Comparison of ENCODE assay signal across 8 cellular contexts in genomic region chr3:13420817-13421755, GRCh38. TPM values are rescaled to one million over a fixed set of nuclear protein-coding genes. Genes with fewer than 3 reads are reported as not detected.
DNase-seq lines count a peak whose midpoint lies in the region; ATAC-seq and TF ChIP-seq lines count a peak whose summit lies in the region.

No MANE protein-coding gene starts in this region.

- H3K4me3 Mint-ChIP-seq in activated T-cell treated with anti-CD3 and anti-CD28 coated beads, Interleukin-2, amount 50 U/mL, for 24 hours: peak overlapping the region; percentile 87

- peak overlapping the region; percentile 69 for H3K4me3 ChIP-seq in iPS-18c (ENCODE audit: insufficient read depth, low read depth, low read length)

- peak overlapping the region; percentile 95 for H3K27ac Mint-ChIP-seq in activated T-cell treated with anti-CD3 and anti-CD28 coated beads, Interleukin-2, amount 50 U/mL, for 24 hours

- TF ChIP-seq CTCF in omental fat pad (IDR thresholded peaks at IDR 0.05): no peak

- ATAC-seq in GM21390 (IDR thresholded peaks at IDR 0.05; ENCODE audit: unreplicated experiment) (peak; percentile 32), omental fat pad (ENCODE audit: low FRiP score) (no peak)

- no peaks in the 10 kb centered on the region for H3K27me3 Mint-ChIP-seq in activated T-cell treated with anti-CD3 and anti-CD28 coated beads, Interleukin-2, amount 50 U/mL, for 24 hours

- DNase-seq in NCI-H774 (lab: John Stamatoyannopoulos, UW): peak; percentile 18
- DNase-seq in activated T-cell treated with anti-CD3 and anti-CD28 coated beads, Interleukin-2, amount 50 U/mL, for 24 hours: peak; percentile 78
- peak; percentile 49 to 68 (median 64) for DNase-seq in stimulated activated CD4-positive, alpha-beta T cell treated with anti-CD3 and anti-CD28 coated beads, TNF-alpha, amount 100 ng/mL, for 4 hours (ENCODE audit: low read depth in 3 of 3)
- no peak for DNase-seq in COR-L47 (lab: John Stamatoyannopoulos, UW)
- DNase-seq in omental fat pad (ENCODE audit: low spot score): no peak
- DNase-seq in SK-N-DZ (ENCODE audit: low spot score): no peak

- H3K9me3 ChIP-seq in iPS-18c (ENCODE audit: control insufficient read depth, insufficient read depth, low read length): peaks cover 2% of the 10 kb centered on the region

- H3K36me3 Mint-ChIP-seq in activated T-cell treated with anti-CD3 and anti-CD28 coated beads, Interleukin-2, amount 50 U/mL, for 24 hours (ENCODE audit: low read depth): peaks cover 38% of the 10 kb centered on the region

- H3K9me3 Mint-ChIP-seq in activated T-cell treated with anti-CD3 and anti-CD28 coated beads, Interleukin-2, amount 50 U/mL, for 24 hours: no peaks in the 10 kb centered on the region

- H3K4me1 Mint-ChIP-seq in activated T-cell treated with anti-CD3 and anti-CD28 coated beads, Interleukin-2, amount 50 U/mL, for 24 hours (ENCODE audit: low read depth): peaks cover 63% of the 10 kb centered on the region

RNA-seq across cellular contexts. Expression of gene NUP210, which starts 1.0 kb away (rescaled TPM):
- 1 to 10 TPM; 3.2 to 9.1 (median 4.1) TPM for total RNA-seq in omental fat pad
- 56.4 and 61.5 TPM in 2 replicates for polyA plus RNA-seq in SK-N-DZ (2014; cell fraction: cytosol; rRNA removed)
- 60.0 and 87.4 TPM in 2 replicates for polyA plus RNA-seq in SK-N-DZ (2014; cell fraction: nucleus; rRNA removed)

RNA-seq across cellular contexts. Expression of gene HDAC11, which starts 59.0 kb away (rescaled TPM):
- total RNA-seq in omental fat pad: 10 to 100 TPM in 1 of 4 donors, 1 to 10 TPM in 3; 5.9 to 22.2 (median 9.3) TPM
- 11.6 and 11.8 TPM in 2 replicates for polyA plus RNA-seq in SK-N-DZ (2014; cell fraction: cytosol; rRNA removed)
- polyA plus RNA-seq in SK-N-DZ (2014; cell fraction: nucleus; rRNA removed): 5.2 and 6.3 TPM in 2 replicates

Comparison
In these comparisons a context has a peak if more than half of its experiments do, and no peak if none do; other contexts are left out.
1. DNase-seq: peak in NCI-H774 (single experiment), activated T-cell treated with anti-CD3 and anti-CD28 coated beads, Interleukin-2, amount 50 U/mL, for 24 hours (single experiment) and stimulated activated CD4-positive, alpha-beta T cell treated with anti-CD3 and anti-CD28 coated beads, TNF-alpha, amount 100 ng/mL, for 4 hours (3 of 3); none in COR-L47 (single experiment), omental fat pad (single experiment) and SK-N-DZ (single experiment).